In genomic region chr1:196403803-196404690, GRCh38 we compare ENCODE assay signal across 18 cellular contexts.
DNase-seq lines count a peak whose midpoint lies in the region; ATAC-seq and TF ChIP-seq lines count a peak whose summit lies in the region.
"Had no signal": no experiment of that assay in that cellular context is flagged by ENCODE, and none has a peak within 500 bp of the region (broad histone marks: within the 10 kb centered on the region; RNA-seq: fewer than 3 reads in every experiment).

No MANE protein-coding gene starts in this region.

- no peaks in the 10 kb centered on the region for H3K9me2 ChIP-seq in MM.1S (replicated peaks; ENCODE audit: insufficient read depth, low read length)

- no peaks in the 10 kb centered on the region for H4K20me1 ChIP-seq in MM.1S (ENCODE audit: insufficient read depth, low read length)

- TF ChIP-seq POLR2A in gastroesophageal sphincter (IDR thresholded peaks at IDR 0.05) (no peak), thyroid gland (IDR thresholded peaks at IDR 0.05) (no peak)

- H3K4me3 Mint-ChIP-seq in HFFc6 (peak overlapping the region; percentile 13; the same call in 1 of the 2 replicates), T-cell (no peak overlapping the region)
- H3K4me3 Mint-ChIP-seq: activated CD4-positive, alpha-beta memory T cell treated with anti-CD3 and anti-CD28 coated beads for 36 hours had no signal

- H3F3A ChIP-seq in MM.1S (ENCODE audit: insufficient read depth, low read length), result no peaks in the 10 kb centered on the region

- H3K27ac Mint-ChIP-seq in HFFc6 (peak overlapping the region; percentile 15; the same call in 1 of the 2 replicates), T-cell (no peak overlapping the region)
- H3K27ac Mint-ChIP-seq: activated CD4-positive, alpha-beta memory T cell treated with anti-CD3 and anti-CD28 coated beads for 36 hours had no signal

- no peaks in the 10 kb centered on the region for H3K9me3 Mint-ChIP-seq in HFFc6
- peaks cover 0 to 4% (median 0%) of the 10 kb centered on the region in 3 donors for H3K9me3 Mint-ChIP-seq in T-cell
- H3K9me3 Mint-ChIP-seq: activated CD4-positive, alpha-beta memory T cell treated with anti-CD3 and anti-CD28 coated beads for 36 hours had no signal

- peak overlapping the region in 3 of 4 donors; percentile 7 to 79 (median 18) for H3K27ac ChIP-seq in gastroesophageal sphincter
- H3K27ac ChIP-seq in thyroid gland, result peak overlapping the region; percentile 17 to 36 (median 34)
- no peak overlapping the region for H3K27ac ChIP-seq in MM.1S (ENCODE audit: low read length)
- H3K27ac ChIP-seq: hepatocyte, HL-60, VCaP had no signal

- H3K4me2 ChIP-seq in MM.1S (ENCODE audit: low read depth, low read length), result no peak overlapping the region
- H3K4me2 ChIP-seq: hepatocyte had no signal

- no peak for TF ChIP-seq EP300 in gastroesophageal sphincter (IDR thresholded peaks at IDR 0.05)

- H3K4me1 ChIP-seq in gastroesophageal sphincter, result peaks cover 8 to 49% (median 15%) of the 10 kb centered on the region in 3 donors
- H3K4me1 ChIP-seq in thyroid gland, result peaks cover 25 to 30% of the 10 kb centered on the region in 2 donors
- H3K4me1 ChIP-seq in MM.1S (ENCODE audit: low read length), result no peaks in the 10 kb centered on the region
- H3K4me1 ChIP-seq: BE2C had no signal

- no peaks in the 10 kb centered on the region for H3K9me3 ChIP-seq in gastroesophageal sphincter
- H3K9me3 ChIP-seq in thyroid gland, result no peaks in the 10 kb centered on the region
- no peaks in the 10 kb centered on the region for H3K9me3 ChIP-seq in MM.1S (replicated peaks; ENCODE audit: insufficient read depth, low read length)
- H3K9me3 ChIP-seq: BE2C had no signal

- H3K9ac ChIP-seq in MM.1S (ENCODE audit: low read length), result no peak overlapping the region

- ATAC-seq in gastroesophageal sphincter (no peak), HG03025 (IDR thresholded peaks at IDR 0.05; ENCODE audit: low FRiP score, unreplicated experiment) (no peak), T-cell (replicated peaks in 1 of 4) (no peak)

- POLR2A ChIA-PET in T-cell (lab: Charles Lee), result no interaction called here

- 60 to 68% methylated on average over 4 to 7 of the region's 7 CpGs for WGBS in gastroesophageal sphincter (ENCODE audit: low coverage in 1 of 2), 2 donors
- WGBS in thyroid gland, 2 donors, result 72 to 79% methylated on average over 7 of the region's 7 CpGs

- DNase-seq in HFFc6 (peak; percentile 61), amniotic epithelial cell (ENCODE audit: low read depth) (peak; percentile 89), thyroid gland (no peak), MM.1S (no peak), T-cell (no peak)
- DNase-seq: activated CD4-positive, alpha-beta memory T cell treated with anti-CD3 and anti-CD28 coated beads for 36 hours; activated naive CD4-positive, alpha-beta T cell treated with anti-CD3 and anti-CD28 coated beads, Interleukin-2, amount 50 U/mL, for 16 hours; activated T-cell treated with anti-CD3 and anti-CD28 coated beads, Interleukin-2, amount 50 U/mL, for 1 hour; BE2C; effector CD4-positive, alpha-beta T cell; KBM-7; NCI-H1105 treated with DMSO at 0.1 percent for 48 hours; stimulated activated CD4-positive, alpha-beta T cell treated with anti-CD3 and anti-CD28 coated beads, Interleukin-4, amount 100 ng/mL, for 24 hours had no signal

- H2AFZ ChIP-seq in MM.1S (ENCODE audit: low read length), result no peak overlapping the region
- H2AFZ ChIP-seq: hepatocyte had no signal

- H3K27me3 ChIP-seq in gastroesophageal sphincter (no peaks in the 10 kb centered on the region), thyroid gland (no peaks in the 10 kb centered on the region), MM.1S (replicated peaks; ENCODE audit: insufficient read depth, low read length) (no peaks in the 10 kb centered on the region)
- H3K27me3 ChIP-seq: BE2C, hepatocyte had no signal

- CTCF ChIA-PET in T-cell (lab: Charles Lee), result no interaction called here

- peaks cover 53% of the 10 kb centered on the region for H3K4me1 Mint-ChIP-seq in HFFc6 (ENCODE audit: low read depth)
- H3K4me1 Mint-ChIP-seq in T-cell, result no peaks in the 10 kb centered on the region

- no peak overlapping the region for H3K4me3 ChIP-seq in gastroesophageal sphincter
- H3K4me3 ChIP-seq in thyroid gland (replicated peaks in 1 of 3), result no peak overlapping the region
- no peak overlapping the region for H3K4me3 ChIP-seq in MM.1S (ENCODE audit: low read length)
- H3K4me3 ChIP-seq: hepatocyte had no signal

- H3K36me3 ChIP-seq in gastroesophageal sphincter (no peaks in the 10 kb centered on the region), thyroid gland (no peaks in the 10 kb centered on the region), MM.1S (replicated peaks; ENCODE audit: insufficient read depth, low read length) (no peaks in the 10 kb centered on the region)
- H3K36me3 ChIP-seq: BE2C had no signal

- no peak for TF ChIP-seq CTCF in HFFc6 (IDR thresholded peaks at IDR 0.05)
- TF ChIP-seq CTCF in gastroesophageal sphincter (IDR thresholded peaks at IDR 0.05), result no peak
- TF ChIP-seq CTCF in thyroid gland (IDR thresholded peaks at IDR 0.05), result no peak
- no peak for TF ChIP-seq CTCF in MM.1S (IDR thresholded peaks at IDR 0.05; ENCODE audit: low read length)

- intact Hi-C loops in thyroid gland (cut with DNase I), result no loop called here

- no peaks in the 10 kb centered on the region for H3K79me2 ChIP-seq in MM.1S (ENCODE audit: low read length)
- H3K79me2 ChIP-seq: hepatocyte had no signal

- H3K27me3 Mint-ChIP-seq in HFFc6 (ENCODE audit: insufficient read depth) (no peaks in the 10 kb centered on the region), T-cell (no peaks in the 10 kb centered on the region)
- H3K27me3 Mint-ChIP-seq: activated CD4-positive, alpha-beta memory T cell treated with anti-CD3 and anti-CD28 coated beads for 36 hours had no signal

- H3K36me3 Mint-ChIP-seq in HFFc6 (ENCODE audit: low read depth) (no peaks in the 10 kb centered on the region), T-cell (no peaks in the 10 kb centered on the region)
- H3K36me3 Mint-ChIP-seq: activated CD4-positive, alpha-beta memory T cell treated with anti-CD3 and anti-CD28 coated beads for 36 hours had no signal

Comparison
In these comparisons a context has a peak if more than half of its experiments do, and no peak if none do; other contexts are left out.
1. DNase-seq: peak in HFFc6 (single experiment) and amniotic epithelial cell (single experiment); none in thyroid gland (0 of 2), MM.1S (single experiment) and T-cell (0 of 34).